Comparison of ENCODE assay signal across 14 cellular contexts in the genomic region with DNA sequence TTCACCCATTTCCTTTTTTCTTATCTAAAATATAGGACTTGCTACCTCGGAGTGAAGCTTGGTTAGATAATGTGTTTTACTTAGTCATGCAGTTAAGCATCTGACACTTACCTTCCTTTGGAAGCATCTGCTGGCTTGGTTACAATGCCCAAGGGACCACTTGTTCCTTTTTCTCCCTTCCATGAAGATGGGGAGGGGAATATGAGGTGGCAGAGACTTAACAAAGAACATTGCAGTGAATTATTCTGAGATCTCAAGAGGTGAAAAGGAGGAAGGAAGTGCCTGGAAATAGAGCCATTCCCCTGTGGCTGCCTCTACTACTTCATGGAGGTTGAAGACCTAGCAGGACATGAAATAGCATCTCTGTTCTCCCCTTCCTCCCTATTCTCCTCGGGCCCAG.
DNase-seq lines count a peak whose midpoint lies in the region; ATAC-seq and TF ChIP-seq lines count a peak whose summit lies in the region.
"Had no signal": no experiment of that assay in that cellular context is flagged by ENCODE, and none has a peak within 500 bp of the region (broad histone marks: within the 10 kb centered on the region; RNA-seq: fewer than 3 reads in every experiment).

No MANE protein-coding gene starts in this region.

- H3K4me3 ChIP-seq in heart right ventricle (no peak overlapping the region), adrenal gland (no peak overlapping the region), PC-3 (ENCODE audit: low read length) (no peak overlapping the region), GM23338 (no peak overlapping the region)
- H3K4me3 ChIP-seq: colonic mucosa, thoracic aorta had no signal

- H3K79me2 ChIP-seq in PC-3 (ENCODE audit: low read length) (no peaks in the 10 kb centered on the region), GM23338 (replicated peaks; ENCODE audit: insufficient read depth) (no peaks in the 10 kb centered on the region)

- no peaks in the 10 kb centered on the region for H3K36me3 Mint-ChIP-seq in GM23338 (ENCODE audit: low read depth)

- 5 to 26% methylated on average over 2 of the region's 2 CpGs for WGBS in heart right ventricle, 2 donors
- WGBS in adrenal gland, 4 donors = 44 to 55% (median 49%) methylated on average over 2 of the region's 2 CpGs

- H3K4me3 Mint-ChIP-seq in GM23338 = no peak overlapping the region

- peaks cover 4% of the 10 kb centered on the region; the same call in 2 of the 3 replicates for H3K4me1 Mint-ChIP-seq in GM23338

- H3K36me3 ChIP-seq in heart right ventricle = peaks cover 0 to 34% (median 8%) of the 10 kb centered on the region in 9 donors
- peaks cover 0 to 32% of the 10 kb centered on the region in 2 donors for H3K36me3 ChIP-seq in adrenal gland (replicated peaks in 1 of 2)
- no peaks in the 10 kb centered on the region for H3K36me3 ChIP-seq in PC-3 (ENCODE audit: low read depth, low read length)
- no peaks in the 10 kb centered on the region for H3K36me3 ChIP-seq in GM23338 (ENCODE audit: insufficient read depth)
- H3K36me3 ChIP-seq: colonic mucosa, thoracic aorta had no signal

- H4K20me1 ChIP-seq in PC-3 (ENCODE audit: low read length) = no peaks in the 10 kb centered on the region
- H4K20me1 ChIP-seq in GM23338 (replicated peaks; ENCODE audit: insufficient read depth) = no peaks in the 10 kb centered on the region

- intact Hi-C loops in heart right ventricle (cut with DNase I) (no loop called here), Right ventricle myocardium superior (cut with DNase I) (no loop called here), adrenal gland (cut with DNase I) (no loop called here), PC-3 (cut with micrococcal nuclease) (no loop called here)

- CTCF ChIA-PET in PC-3 (lab: Charles Lee) = no interaction called here

- peak overlapping the region in 4 of 10 donors; percentile 3 to 48 (median 26) for H3K27ac ChIP-seq in heart right ventricle
- H3K27ac ChIP-seq in adrenal gland = peak overlapping the region in 3 of 5 donors; percentile 3 to 15 (median 14)
- no peak overlapping the region for H3K27ac ChIP-seq in PC-3 (ENCODE audit: low read length)
- no peak overlapping the region for H3K27ac ChIP-seq in GM23338 (ENCODE audit: low read depth)
- H3K27ac ChIP-seq: colonic mucosa had no signal

- no peaks in the 10 kb centered on the region for H3K9me3 ChIP-seq in heart right ventricle
- no peaks in the 10 kb centered on the region for H3K9me3 ChIP-seq in adrenal gland (replicated peaks in 1 of 3)
- no peaks in the 10 kb centered on the region for H3K9me3 ChIP-seq in PC-3 (ENCODE audit: low read length)
- H3K9me3 ChIP-seq: colonic mucosa, thoracic aorta had no signal

- H3K9me3 Mint-ChIP-seq in GM23338 = no peaks in the 10 kb centered on the region

- peaks cover 2% of the 10 kb centered on the region for H3K27me3 Mint-ChIP-seq in GM23338 (ENCODE audit: insufficient read depth, low read depth, poor library complexity)
- H3K27me3 Mint-ChIP-seq: progenitor cell of endocrine pancreas had no signal

- H3F3A ChIP-seq in PC-3 (ENCODE audit: low read length, unreplicated experiment) (no peaks in the 10 kb centered on the region), GM23338 (replicated peaks; ENCODE audit: low read depth) (no peaks in the 10 kb centered on the region)

- H3K4me1 ChIP-seq in heart right ventricle (peaks cover 5 to 21% (median 15%) of the 10 kb centered on the region in 9 donors), adrenal gland (replicated peaks in 1 of 2) (peaks cover 0 to 23% of the 10 kb centered on the region in 2 donors), PC-3 (ENCODE audit: insufficient read depth, low read length) (peaks cover 16% of the 10 kb centered on the region), GM23338 (ENCODE audit: insufficient read depth) (no peaks in the 10 kb centered on the region)
- H3K4me1 ChIP-seq: colonic mucosa had no signal

- no peak for TF ChIP-seq POLR2A in adrenal gland (IDR thresholded peaks at IDR 0.05)

- no peaks in the 10 kb centered on the region for H3K27me3 ChIP-seq in heart right ventricle
- no peaks in the 10 kb centered on the region for H3K27me3 ChIP-seq in adrenal gland
- H3K27me3 ChIP-seq in PC-3 (ENCODE audit: low read length) = no peaks in the 10 kb centered on the region
- H3K27me3 ChIP-seq in GM23338 (ENCODE audit: insufficient read depth) = no peaks in the 10 kb centered on the region
- H3K27me3 ChIP-seq: colonic mucosa had no signal

- no TSS peak for BruUV-seq in PC-3 (replicated peaks; lab: Mats Ljungman, UMichigan)

- H3K4me2 ChIP-seq in PC-3 (ENCODE audit: low read length) = no peak overlapping the region
- H3K4me2 ChIP-seq in GM23338 = no peak overlapping the region

- H3K27ac Mint-ChIP-seq in GM23338 = no peak overlapping the region
- H3K27ac Mint-ChIP-seq: progenitor cell of endocrine pancreas had no signal

- TF ChIP-seq CTCF in heart right ventricle (IDR thresholded peaks at IDR 0.05) (no peak), adrenal gland (IDR thresholded peaks at IDR 0.05) (no peak), PC-3 (conservative IDR thresholded peaks at IDR 0.05; ENCODE audit: low read depth, low read length) (no peak), GM23338 (conservative IDR thresholded peaks at IDR 0.05; ENCODE audit: low read depth in 2 of 2) (no peak)

- DNase-seq in heart right ventricle (no peak), Right ventricle myocardium superior (no peak), NCI-H187 (lab: John Stamatoyannopoulos, UW) (peak; percentile 72 to 88), adrenal gland (no peak), superior temporal gyrus (ENCODE audit: extremely low spot score) (peak; percentile 46), PC-3 (no peak), GM23338 (ENCODE audit: low spot score) (no peak)
- DNase-seq: activated CD4-positive, alpha-beta T cell treated with anti-CD3 and anti-CD28 coated beads for 1 hour; colonic mucosa; head of caudate nucleus; T-helper 1 cell had no signal

- H2AFZ ChIP-seq in PC-3 (ENCODE audit: low read length) = no peak overlapping the region
- H2AFZ ChIP-seq in GM23338 = no peak overlapping the region

- H3K9me2 ChIP-seq in PC-3 (replicated peaks; ENCODE audit: low read length) = no peaks in the 10 kb centered on the region
- H3K9me2 ChIP-seq in GM23338 (ENCODE audit: insufficient read depth) = no peaks in the 10 kb centered on the region

- POLR2A ChIA-PET in PC-3 (lab: Charles Lee; ENCODE audit: unreplicated experiment) = no interaction called here

- H3K9ac ChIP-seq in PC-3 (ENCODE audit: low read length) = no peak overlapping the region

- ATAC-seq in heart right ventricle = peak in 7 of 8 donors; percentile 8 to 72 (median 45)
- ATAC-seq in Right ventricle myocardium superior (ENCODE audit: poor library complexity) = no peak
- no peak for ATAC-seq in HG02973 (IDR thresholded peaks at IDR 0.05; ENCODE audit: unreplicated experiment)
- no peak for ATAC-seq in PC-3
- ATAC-seq in GM23338 = no peak

TF ChIP-seq in GM23338, 12 proteins besides CTCF, POLR2A, EP300 and RAD21 (continues in another document):
- TF ChIP-seq, protein P1, sequence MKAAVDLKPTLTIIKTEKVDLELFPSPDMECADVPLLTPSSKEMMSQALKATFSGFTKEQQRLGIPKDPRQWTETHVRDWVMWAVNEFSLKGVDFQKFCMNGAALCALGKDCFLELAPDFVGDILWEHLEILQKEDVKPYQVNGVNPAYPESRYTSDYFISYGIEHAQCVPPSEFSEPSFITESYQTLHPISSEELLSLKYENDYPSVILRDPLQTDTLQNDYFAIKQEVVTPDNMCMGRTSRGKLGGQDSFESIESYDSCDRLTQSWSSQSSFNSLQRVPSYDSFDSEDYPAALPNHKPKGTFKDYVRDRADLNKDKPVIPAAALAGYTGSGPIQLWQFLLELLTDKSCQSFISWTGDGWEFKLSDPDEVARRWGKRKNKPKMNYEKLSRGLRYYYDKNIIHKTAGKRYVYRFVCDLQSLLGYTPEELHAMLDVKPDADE (IDR thresholded peaks at IDR 0.05) = no peak
- TF ChIP-seq CREB1 (CRISPR knock-in tag; IDR thresholded peaks at IDR 0.05; ENCODE audit: low read depth) = no peak
- no peak for TF ChIP-seq JUNB (IDR thresholded peaks at IDR 0.05; ENCODE audit: unreplicated experiment)
- no peak for TF ChIP-seq REST (IDR thresholded peaks at IDR 0.05; ENCODE audit: unreplicated experiment)
- no peak for TF ChIP-seq STAT1 (IDR thresholded peaks at IDR 0.05; ENCODE audit: unreplicated experiment)
- no peak for TF ChIP-seq NANOG (IDR thresholded peaks at IDR 0.05; ENCODE audit: borderline replicate concordance)
- no peak for TF ChIP-seq POLR2AphosphoS5 (IDR thresholded peaks at IDR 0.05; ENCODE audit: low read depth)
- TF ChIP-seq EZH2phosphoT487 (IDR thresholded peaks at IDR 0.05; ENCODE audit: unreplicated experiment) = no peak
- TF ChIP-seq ZNF114 (CRISPR knock-in tag; IDR thresholded peaks at IDR 0.05) = no peak
- TF ChIP-seq EZH2 (IDR thresholded peaks at IDR 0.05; ENCODE audit: low read depth, unreplicated experiment) = no peak
- no peak for TF ChIP-seq ZNF331 (CRISPR knock-in tag; IDR thresholded peaks at IDR 0.05; ENCODE audit: low read depth)

Comparison
In these comparisons a context has a peak if more than half of its experiments do, and no peak if none do; other contexts are left out.
1. ATAC-seq: peak in heart right ventricle (7 of 8); none in Right ventricle myocardium superior (single experiment), HG02973 (single experiment), PC-3 (single experiment) and GM23338 (single experiment).
2. DNase-seq: peak in NCI-H187 (2 of 2) and superior temporal gyrus (single experiment); none in heart right ventricle (0 of 2), Right ventricle myocardium superior (single experiment), adrenal gland (0 of 7), PC-3 (single experiment) and GM23338 (single experiment).
3. H3K27ac ChIP-seq: peak in adrenal gland (3 of 5); none in PC-3 (single experiment) and GM23338 (single experiment).